11 cellular contexts compared by ENCODE assay signal in the genomic region with DNA sequence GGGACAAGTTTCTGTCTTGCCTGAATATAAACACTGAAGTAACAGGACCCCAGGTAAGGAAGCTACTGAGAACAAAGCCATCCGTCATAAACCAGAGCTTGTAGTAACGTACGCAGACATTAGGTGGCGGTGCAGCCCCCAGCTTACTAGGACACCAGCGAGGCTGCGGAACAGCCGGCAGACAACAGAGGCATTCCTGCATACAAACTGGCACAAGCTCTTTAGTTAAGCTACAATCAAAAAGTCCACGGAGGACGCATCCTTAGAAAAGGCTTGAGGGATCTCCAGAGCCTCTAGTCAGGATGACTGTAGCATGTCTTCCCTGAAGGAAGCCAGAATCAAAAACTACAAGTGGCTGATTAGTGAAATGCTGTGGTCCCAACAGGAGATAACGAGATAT. TPM values are rescaled to one million over a fixed set of nuclear protein-coding genes. Genes with fewer than 3 reads are reported as not detected.
DNase-seq lines count a peak whose midpoint lies in the region; ATAC-seq and TF ChIP-seq lines count a peak whose summit lies in the region.
"Had no signal": no experiment of that assay in that cellular context is flagged by ENCODE, and none has a peak within 500 bp of the region (broad histone marks: within the 10 kb centered on the region; RNA-seq: fewer than 3 reads in every experiment).

No MANE protein-coding gene starts in this region.

- H3K36me3 Mint-ChIP-seq in type B pancreatic cell, result peaks cover 64% of the 10 kb centered on the region

- no peak overlapping the region for H3K4me3 ChIP-seq in cardiac fibroblast (replicated peaks in 1 of 2; ENCODE audit: low read depth in 2 of 2, low read length in 2 of 2)

- no peaks in the 10 kb centered on the region for H3K27me3 Mint-ChIP-seq in type B pancreatic cell
- H3K27me3 Mint-ChIP-seq: activated naive CD4-positive, alpha-beta T cell treated with anti-CD3 and anti-CD28 coated beads, Interleukin-2, amount 50 U/mL, for 24 hours had no signal

- H3K9me3 Mint-ChIP-seq in type B pancreatic cell, result peaks cover 5% of the 10 kb centered on the region

- DNase-seq in activated CD4-positive, alpha-beta T cell treated with anti-CD3 and anti-CD28 coated beads for 48 hours, result peak; percentile 4
- DNase-seq in activated CD4-positive, alpha-beta T cell treated with anti-CD3 and anti-CD28 coated beads for 1 hour, result no peak
- DNase-seq in cardiac fibroblast (ENCODE audit: low read depth in 2 of 2), result peak; percentile 66 to 70
- DNase-seq in left kidney (ENCODE audit: low read depth, low spot score), result peak; percentile 93
- DNase-seq in type B pancreatic cell (ENCODE audit: extremely low spot score, unreplicated experiment), result no peak
- DNase-seq in NCI-H1436 treated with DMSO at 0.1 percent for 48 hours (lab: John Stamatoyannopoulos, UW), result no peak
- DNase-seq: stimulated activated CD4-positive, alpha-beta T cell treated with anti-CD3 and anti-CD28 coated beads, Interleukin-2, amount 100 ng/mL, for 24 hours had no signal

- ATAC-seq in GM18858 (IDR thresholded peaks at IDR 0.05; ENCODE audit: unreplicated experiment) (no peak), GM18511 (IDR thresholded peaks at IDR 0.05; ENCODE audit: unreplicated experiment) (no peak)

- H3K4me1 Mint-ChIP-seq in type B pancreatic cell (ENCODE audit: unreplicated experiment), result peaks cover 7% of the 10 kb centered on the region

- H3K27ac Mint-ChIP-seq in type B pancreatic cell, result peak overlapping the region; percentile 12
- H3K27ac Mint-ChIP-seq: activated naive CD4-positive, alpha-beta T cell treated with anti-CD3 and anti-CD28 coated beads, Interleukin-2, amount 50 U/mL, for 24 hours had no signal

- TF ChIP-seq CTCF in cardiac fibroblast (IDR thresholded peaks at IDR 0.05; ENCODE audit: low read depth, low read length) (peak; percentile 55), type B pancreatic cell (conservative IDR thresholded peaks at IDR 0.05) (peak; percentile 84)

- H3K4me3 Mint-ChIP-seq in type B pancreatic cell, result peak overlapping the region; percentile 30
- H3K4me3 Mint-ChIP-seq: activated naive CD4-positive, alpha-beta T cell treated with anti-CD3 and anti-CD28 coated beads, Interleukin-2, amount 50 U/mL, for 24 hours had no signal

RNA-seq across cellular contexts. Expression of a gene that starts 26.2 kb away (rescaled TPM):
- 30.7 and 35.9 TPM in 2 replicates for total RNA-seq in type B pancreatic cell (ENCODE audit: low replicate concordance)

RNA-seq across cellular contexts. Expression of a gene that starts 32.4 kb away (rescaled TPM):
- total RNA-seq in type B pancreatic cell (ENCODE audit: low replicate concordance), result 0.53 and 2.2 TPM in 2 replicates
- total RNA-seq: HT1080 had no signal

RNA-seq across cellular contexts. Expression of a gene that starts 55.7 kb away (rescaled TPM):
- 15.5 and 15.6 TPM in 2 replicates for total RNA-seq in type B pancreatic cell (ENCODE audit: low replicate concordance)
- total RNA-seq: HT1080 had no signal

Comparison
In these comparisons a context has a peak if more than half of its experiments do, and no peak if none do; other contexts are left out.
1. DNase-seq: peak in activated CD4-positive, alpha-beta T cell treated with anti-CD3 and anti-CD28 coated beads for 48 hours (single experiment), cardiac fibroblast (2 of 2) and left kidney (single experiment); none in activated CD4-positive, alpha-beta T cell treated with anti-CD3 and anti-CD28 coated beads for 1 hour (single experiment), type B pancreatic cell (single experiment) and NCI-H1436 treated with DMSO at 0.1 percent for 48 hours (single experiment).